ENCODE assay signal across 32 cellular contexts in the genomic region with DNA sequence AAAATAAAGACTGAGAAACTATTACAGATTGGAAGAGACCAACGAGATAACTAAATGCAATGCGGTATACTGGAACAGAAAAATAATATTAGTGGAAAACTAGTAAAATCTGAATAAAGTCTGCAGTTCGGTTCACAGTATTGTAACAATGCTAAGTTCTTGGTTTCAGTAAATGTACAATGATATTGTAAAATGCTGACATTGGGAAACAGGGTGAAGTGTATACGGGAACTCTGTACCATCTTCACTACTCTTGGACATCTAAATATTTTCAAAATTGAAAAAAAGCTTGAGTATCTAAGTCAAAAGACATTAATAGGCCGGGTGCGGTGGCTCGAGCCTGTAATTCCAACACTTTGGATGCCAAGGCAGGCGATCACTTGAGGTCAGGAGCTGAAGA.
"Had no signal": no experiment of that assay in that cellular context is flagged by ENCODE, and none has a peak within 500 bp of the region (broad histone marks: within the 10 kb centered on the region; RNA-seq: fewer than 3 reads in every experiment).

No MANE protein-coding gene starts in this region.

- H3K4me3 ChIP-seq: MG63, PC-9, SJSA1 had no signal

- H3K27ac ChIP-seq: PC-9, RWPE1, SJSA1 had no signal

- H2AFZ ChIP-seq: PC-9 had no signal

- FAIRE-seq: RCC 7860 had no signal

- ATAC-seq: Panc1 had no signal

- H3K27me3 ChIP-seq: MG63, SJSA1 had no signal

- H3K9me3 ChIP-seq: MG63, SJSA1, SK-N-SH had no signal

- H3K36me3 ChIP-seq: MG63, SJSA1 had no signal

- DNase-seq: Kasumi-1, MG63, NCI-H1048, NCI-H1092 treated with DMSO at 0.1 percent for 48 hours, NCI-H1105 treated with DMSO at 0.1 percent for 48 hours, NCI-H1417, NCI-H1436, NCI-H146, NCI-H1694, NCI-H187, NCI-H1930, NCI-H2029 treated with DMSO at 0.1 percent for 48 hours, NCI-H2081 treated with DMSO at 0.1 percent for 48 hours, NCI-H2107, NCI-H2171, NCI-H226, NCI-H446 treated with DMSO at 0.1 percent for 48 hours, NCI-H510A, NCI-H524, NCI-H526, NCI-H69, NCI-H748 treated with DMSO at 0.1 percent for 48 hours, NCI-H82, PC-9, Right ventricle myocardium superior, SHP77 treated with DMSO at 0.1 percent for 48 hours, SK-N-SH, SW 1271 had no signal

- H3K4me2 ChIP-seq: PC-9, SK-N-SH had no signal

- H3K9ac ChIP-seq: SK-N-SH had no signal

- H3K4me1 ChIP-seq: SJSA1 had no signal
